Comparison of ENCODE assay signal across 19 cellular contexts in genomic region chr21:46156378-46156645, GRCh38. TPM values are rescaled to one million over a fixed set of nuclear protein-coding genes. Genes with fewer than 3 reads are reported as not detected.
DNase-seq lines count a peak whose midpoint lies in the region; ATAC-seq and TF ChIP-seq lines count a peak whose summit lies in the region.
"Had no signal": no experiment of that assay in that cellular context is flagged by ENCODE, and none has a peak within 500 bp of the region (broad histone marks: within the 10 kb centered on the region; RNA-seq: fewer than 3 reads in every experiment).

No MANE protein-coding gene starts in this region.

- H3K27me3 ChIP-seq in right atrium auricular region: no peaks in the 10 kb centered on the region
- H3K27me3 ChIP-seq in dorsolateral prefrontal cortex: peaks cover 0 to 1% (median 0%) of the 10 kb centered on the region in 45 donors
- no peaks in the 10 kb centered on the region for H3K27me3 ChIP-seq in upper lobe of right lung
- H3K27me3 ChIP-seq: BLaER1 treated with 17β-estradiol and CSF1 and Interleukin-3, amounts not matched to agents 10 nM and 100 nM had no signal

- H3K9me3 Mint-ChIP-seq in nephron progenitor cell: no peaks in the 10 kb centered on the region
- H3K9me3 Mint-ChIP-seq: CD8-positive, alpha-beta memory T cell had no signal

- intact Hi-C loops in Right ventricle myocardium superior (cut with DNase I) (no loop called here), dorsolateral prefrontal cortex (cut with DNase I) (no loop called here), upper lobe of right lung (cut with DNase I) (no loop called here)

- H3K4me3 ChIP-seq in right atrium auricular region (no peak overlapping the region), dorsolateral prefrontal cortex (no peak overlapping the region), upper lobe of right lung (no peak overlapping the region)
- H3K4me3 ChIP-seq: BLaER1 treated with 17β-estradiol and CSF1 and Interleukin-3, amounts not matched to agents 10 nM and 100 nM; GM12878 had no signal

- ATAC-seq in Right ventricle myocardium superior (ENCODE audit: poor library complexity): no peak
- ATAC-seq in upper lobe of right lung: no peak
- ATAC-seq in esophagus mucosa: no peak
- ATAC-seq: GM12878, PC-3 had no signal

- no peaks in the 10 kb centered on the region for H3K27me3 Mint-ChIP-seq in nephron progenitor cell (ENCODE audit: low read depth, poor library complexity)
- H3K27me3 Mint-ChIP-seq: CD8-positive, alpha-beta memory T cell had no signal

- H3K4me1 ChIP-seq in right atrium auricular region: peaks cover 0 to 12% of the 10 kb centered on the region in 2 donors
- H3K4me1 ChIP-seq in upper lobe of right lung: peaks cover 10% of the 10 kb centered on the region

- H3K36me3 Mint-ChIP-seq in nephron progenitor cell (ENCODE audit: low read depth): no peaks in the 10 kb centered on the region
- H3K36me3 Mint-ChIP-seq: CD8-positive, alpha-beta memory T cell had no signal

- TF ChIP-seq CTCF in right atrium auricular region (IDR thresholded peaks at IDR 0.05): no peak
- no peak for TF ChIP-seq CTCF in dorsolateral prefrontal cortex (IDR thresholded peaks at IDR 0.05 in 54 of 56, conservative IDR thresholded peaks at IDR 0.05 in 2 of 56; ENCODE audit: low read depth in 1 of 56, partially characterized antibody in 56 of 56)
- TF ChIP-seq CTCF in nephron progenitor cell (IDR thresholded peaks at IDR 0.05): no peak
- no peak for TF ChIP-seq CTCF in upper lobe of right lung (IDR thresholded peaks at IDR 0.05)

- DNase-seq in Right ventricle myocardium superior (peak; percentile 12), right atrium auricular region (ENCODE audit: low spot score) (no peak), dorsolateral prefrontal cortex (peak in 6 of 10 donors; percentile 5 to 21 (median 14)), nephron progenitor cell (no peak), upper lobe of right lung (peak; percentile 30), EL (no peak)
- DNase-seq: DND-41, GDM1, NCI-H1048, NCI-H1436 treated with DMSO at 0.1 percent for 48 hours, NCI-H2081, NCI-H774, PC-3 had no signal

- H3K4me1 Mint-ChIP-seq in nephron progenitor cell: peaks cover 31% of the 10 kb centered on the region
- H3K4me1 Mint-ChIP-seq: CD8-positive, alpha-beta memory T cell had no signal

- peak overlapping the region; percentile 92 for H3K27ac Mint-ChIP-seq in nephron progenitor cell
- H3K27ac Mint-ChIP-seq: CD8-positive, alpha-beta memory T cell had no signal

- H3K9me3 ChIP-seq in right atrium auricular region (no peaks in the 10 kb centered on the region), upper lobe of right lung (no peaks in the 10 kb centered on the region)

- no peaks in the 10 kb centered on the region for H3K36me3 ChIP-seq in right atrium auricular region
- H3K36me3 ChIP-seq in upper lobe of right lung: no peaks in the 10 kb centered on the region

- H3K27ac ChIP-seq in right atrium auricular region (no peak overlapping the region), dorsolateral prefrontal cortex (no peak overlapping the region), upper lobe of right lung (no peak overlapping the region)
- H3K27ac ChIP-seq: BLaER1 treated with 17β-estradiol and CSF1 and Interleukin-3, amounts not matched to agents 10 nM and 100 nM; RWPE1 had no signal

- H3K4me3 Mint-ChIP-seq in nephron progenitor cell: no peak overlapping the region
- H3K4me3 Mint-ChIP-seq: CD8-positive, alpha-beta memory T cell had no signal

RNA-seq across cellular contexts. Expression of gene FTCD, which starts 0.9 kb away (rescaled TPM):
- total RNA-seq in Right ventricle myocardium superior (1.9 TPM), right atrium auricular region (under 1 TPM in 1 of 2 donors, not detected in 1; 0.24 TPM), dorsolateral prefrontal cortex (10 to 100 TPM in 104 of 120 experiments, 1 to 10 TPM in 16; 4.0 to 48.0 (median 20.5) TPM), upper lobe of right lung (0.46 TPM), esophagus mucosa (0.36 TPM)
- total RNA-seq: CD8-positive, alpha-beta memory T cell; MCF 10A had no signal

RNA-seq across cellular contexts. Expression of gene SPATC1L, which starts 27.9 kb away (rescaled TPM):
- total RNA-seq in Right ventricle myocardium superior (6.3 TPM), right atrium auricular region (10 to 100 TPM in 1 of 2 donors, 1 to 10 TPM in 1; 8.7 to 12.5 TPM), dorsolateral prefrontal cortex (10 to 100 TPM in 116 of 120 experiments, 1 to 10 TPM in 4; 4.3 to 38.8 (median 21.8) TPM), upper lobe of right lung (4.7 TPM), esophagus mucosa (7.2 TPM)

RNA-seq across cellular contexts. Expression of gene COL6A2, which starts 58.4 kb away (rescaled TPM):
- total RNA-seq in Right ventricle myocardium superior (191 TPM), right atrium auricular region (100 to 1,000 TPM; 249 to 252 TPM), dorsolateral prefrontal cortex (10 to 100 TPM in 83 of 120 experiments, 1 to 10 TPM in 37; 4.3 to 57.2 (median 12.6) TPM), upper lobe of right lung (269 TPM), esophagus mucosa (20.5 TPM)

Comparison
In these comparisons a context has a peak if more than half of its experiments do, and no peak if none do; other contexts are left out.
1. DNase-seq: peak in Right ventricle myocardium superior (single experiment), dorsolateral prefrontal cortex (6 of 10) and upper lobe of right lung (single experiment); none in right atrium auricular region (single experiment), nephron progenitor cell (single experiment) and EL (single experiment).